In genomic region chrX:153771261-153771681, GRCh38 we compare ENCODE assay signal across 26 cellular contexts. TPM values are rescaled to one million over a fixed set of nuclear protein-coding genes. Genes with fewer than 3 reads are reported as not detected.
DNase-seq lines count a peak whose midpoint lies in the region; ATAC-seq, FAIRE-seq and TF ChIP-seq lines count a peak whose summit lies in the region.
"Had no signal": no experiment of that assay in that cellular context is flagged by ENCODE, and none has a peak within 500 bp of the region (broad histone marks: within the 10 kb centered on the region; RNA-seq: fewer than 3 reads in every experiment).

No MANE protein-coding gene starts in this region.

- WGBS in prostate gland = 79% methylated on average over 8 of the region's 14 CpGs

- no peaks in the 10 kb centered on the region for H3K36me3 Mint-ChIP-seq in HFFc6 (ENCODE audit: low read depth)
- H3K36me3 Mint-ChIP-seq in activated CD4-positive, alpha-beta T cell treated with anti-CD3 and anti-CD28 coated beads, Interleukin-2, amount 10 ng/mL, durations not matched to agents 7 days and 5 days (ENCODE audit: low read depth) = no peaks in the 10 kb centered on the region

- no peaks in the 10 kb centered on the region for H3K36me3 ChIP-seq in prostate gland
- H3K36me3 ChIP-seq: MG63, SJCRH30 had no signal

- no peak for ATAC-seq in sciatic nerve
- ATAC-seq: GM12878 had no signal

- H3K4me3 Mint-ChIP-seq in HFFc6 = no peak overlapping the region
- no peak overlapping the region for H3K4me3 Mint-ChIP-seq in activated CD4-positive, alpha-beta T cell treated with anti-CD3 and anti-CD28 coated beads, Interleukin-2, amount 10 ng/mL, durations not matched to agents 7 days and 5 days
- H3K4me3 Mint-ChIP-seq: CD4-positive, alpha-beta T cell had no signal

- H3K27ac Mint-ChIP-seq in HFFc6 = no peak overlapping the region
- H3K27ac Mint-ChIP-seq in activated CD4-positive, alpha-beta T cell treated with anti-CD3 and anti-CD28 coated beads, Interleukin-2, amount 10 ng/mL, durations not matched to agents 7 days and 5 days = no peak overlapping the region
- H3K27ac Mint-ChIP-seq: CD4-positive, alpha-beta T cell had no signal

- no peaks in the 10 kb centered on the region for H3K4me1 ChIP-seq in prostate gland (replicated peaks)
- H3K4me1 ChIP-seq: Caco-2 had no signal

- intact Hi-C loops in sciatic nerve (cut with DNase I) = no loop called here
- intact Hi-C loops in prostate gland (cut with DNase I) = no loop called here

- H3K27me3 Mint-ChIP-seq in HFFc6 (ENCODE audit: insufficient read depth) = no peaks in the 10 kb centered on the region
- H3K27me3 Mint-ChIP-seq in activated CD4-positive, alpha-beta T cell treated with anti-CD3 and anti-CD28 coated beads, Interleukin-2, amount 10 ng/mL, durations not matched to agents 7 days and 5 days = no peaks in the 10 kb centered on the region
- H3K27me3 Mint-ChIP-seq: CD4-positive, alpha-beta T cell had no signal

- CTCF ChIA-PET in activated CD4-positive, alpha-beta T cell treated with anti-CD3 and anti-CD28 coated beads, Interleukin-2, amount 10 ng/mL, durations not matched to agents 7 days and 5 days (lab: Charles Lee) = interaction anchor here (1.4 kb wide), 1 partner anchor 176 kb away, joined by 4 read pairs; no protein-coding TSS in a partner anchor

- no peaks in the 10 kb centered on the region for H3K9me3 ChIP-seq in prostate gland
- H3K9me3 ChIP-seq: A549, Caco-2, MG63, SJCRH30 had no signal

- POLR2A ChIA-PET in activated CD4-positive, alpha-beta T cell treated with anti-CD3 and anti-CD28 coated beads, Interleukin-2, amount 10 ng/mL, durations not matched to agents 7 days and 5 days (lab: Charles Lee) = no interaction called here

- H3K27me3 ChIP-seq in prostate gland (replicated peaks; ENCODE audit: insufficient read depth) = no peaks in the 10 kb centered on the region
- H3K27me3 ChIP-seq: MG63, SJCRH30 had no signal

- H3K27ac ChIP-seq in coronary artery (no peak overlapping the region), prostate gland (no peak overlapping the region)
- H3K27ac ChIP-seq: A549, HL-60, PC-9, SJCRH30 had no signal

- H3K4me1 Mint-ChIP-seq in HFFc6 (ENCODE audit: low read depth) = peaks cover 6% of the 10 kb centered on the region; the same call in 1 of the 2 replicates
- peaks cover 4% of the 10 kb centered on the region for H3K4me1 Mint-ChIP-seq in activated CD4-positive, alpha-beta T cell treated with anti-CD3 and anti-CD28 coated beads, Interleukin-2, amount 10 ng/mL, durations not matched to agents 7 days and 5 days

- TF ChIP-seq POLR2A in GM12891 (IDR thresholded peaks at IDR 0.05; ENCODE audit: low read depth, low read length) (no peak), prostate gland (IDR thresholded peaks at IDR 0.05) (no peak)

- no peaks in the 10 kb centered on the region for H3K9me3 Mint-ChIP-seq in HFFc6
- H3K9me3 Mint-ChIP-seq in activated CD4-positive, alpha-beta T cell treated with anti-CD3 and anti-CD28 coated beads, Interleukin-2, amount 10 ng/mL, durations not matched to agents 7 days and 5 days = no peaks in the 10 kb centered on the region
- H3K9me3 Mint-ChIP-seq: CD4-positive, alpha-beta T cell had no signal

- FAIRE-seq in GM12891 (lab: Jason Lieb, UNC) = no peak
- FAIRE-seq: A549, GM12878, GM18507, H54, HTR-8/SVneo had no signal

- TF ChIP-seq CTCF in coronary artery (IDR thresholded peaks at IDR 0.05) (no peak), HFFc6 (IDR thresholded peaks at IDR 0.05) (no peak), prostate gland (IDR thresholded peaks at IDR 0.05) (no peak)

- DNase-seq in activated gamma-delta T cell treated with Interleukin-2 at 50 U/mL for 16 hours = peak; percentile 3
- no peak for DNase-seq in activated gamma-delta T cell (lab: John Stamatoyannopoulos, UW)
- DNase-seq in GM12891 (ENCODE audit: insufficient read length, low spot score) = peak; percentile 11
- peak; percentile 49 for DNase-seq in coronary artery (ENCODE audit: low spot score)
- DNase-seq in sciatic nerve (ENCODE audit: low spot score) = peak; percentile 59
- no peak for DNase-seq in HFFc6
- DNase-seq in prostate gland (ENCODE audit: low spot score) = no peak
- no peak for DNase-seq in activated CD4-positive, alpha-beta T cell treated with anti-CD3 and anti-CD28 coated beads, Interleukin-2, amount 10 ng/mL, durations not matched to agents 7 days and 5 days
- DNase-seq: DMS153, GDM1, Kasumi-1, MG63, NCI-H1048, NCI-H1436, NCI-H2029, NCI-H526, PC-9, SJCRH30 had no signal

- H3K4me3 ChIP-seq in coronary artery (no peak overlapping the region), prostate gland (no peak overlapping the region)
- H3K4me3 ChIP-seq: A549, GM12878, MG63, PC-9, SJCRH30 had no signal

TF ChIP-seq in GM12891, 5 proteins besides CTCF, POLR2A, EP300 and RAD21:
- no peak for TF ChIP-seq POLR2AphosphoS5 (IDR thresholded peaks at IDR 0.05; ENCODE audit: low read depth, low read length)
- TF ChIP-seq POU2F2 (IDR thresholded peaks at IDR 0.05; ENCODE audit: low read depth, low read length) = no peak
- TF ChIP-seq PAX5 (IDR thresholded peaks at IDR 0.05; ENCODE audit: insufficient read depth, low read length, severe bottlenecking) = no peak
- TF ChIP-seq TAF1 (IDR thresholded peaks at IDR 0.05; ENCODE audit: low read depth, low read length) = no peak
- TF ChIP-seq SPI1 (IDR thresholded peaks at IDR 0.05; ENCODE audit: low read depth, low read length) = no peak
TF ChIP-seq in GM12891: peak in this region for 0.

RNA-seq across cellular contexts. Expression of gene PLXNB3, which starts 7.2 kb away (rescaled TPM):
- 0.03 TPM for polyA plus RNA-seq in GM12891 (2012; ENCODE audit: low read depth, missing spikeins)
- total RNA-seq in sciatic nerve = 73.1 TPM
- total RNA-seq in HFFc6 (2021; fragmentation: NEBNext Ultra II Directional; extraction: Animal tissue kit (Norgen Biotek cat#: 25700)) = 10 to 100 TPM; 13.2 to 33.4 (median 15.8) TPM
- 10 to 100 TPM; 20.9 to 52.7 TPM for total RNA-seq in prostate gland
- total RNA-seq in activated CD4-positive, alpha-beta T cell treated with anti-CD3 and anti-CD28 coated beads, Interleukin-2, amount 10 ng/mL, durations not matched to agents 7 days and 5 days = under 1 TPM; 0.23 to 0.35 TPM
- total RNA-seq: CD4-positive, alpha-beta T cell had no signal

RNA-seq across cellular contexts. Expression of gene SRPK3, which starts 9.6 kb away (rescaled TPM):
- 0.13 TPM for polyA plus RNA-seq in GM12891 (2012; ENCODE audit: low read depth, missing spikeins)
- total RNA-seq in sciatic nerve (1.1 TPM), prostate gland (1 to 10 TPM; 1.4 to 2.7 TPM)
- under 1 TPM; 0.14 to 0.51 (median 0.27) TPM for total RNA-seq in HFFc6 (2021; fragmentation: NEBNext Ultra II Directional; extraction: Animal tissue kit (Norgen Biotek cat#: 25700))
- not detected for total RNA-seq in activated CD4-positive, alpha-beta T cell treated with anti-CD3 and anti-CD28 coated beads, Interleukin-2, amount 10 ng/mL, durations not matched to agents 7 days and 5 days
- total RNA-seq: Caco-2; CD4-positive, alpha-beta T cell; GM12878 had no signal

RNA-seq across cellular contexts. Expression of gene IDH3G, which starts 22.9 kb away (rescaled TPM):
- polyA plus RNA-seq in GM12891 (2012; ENCODE audit: low read depth, missing spikeins) = 59.6 TPM
- total RNA-seq in sciatic nerve (39.9 TPM), prostate gland (100 to 1,000 TPM; 106 to 122 TPM)
- 10 to 100 TPM; 60.2 to 67.1 (median 62.8) TPM for total RNA-seq in HFFc6 (2021; fragmentation: NEBNext Ultra II Directional; extraction: Animal tissue kit (Norgen Biotek cat#: 25700))
- 10 to 100 TPM; 60.1 to 64.8 TPM for total RNA-seq in activated CD4-positive, alpha-beta T cell treated with anti-CD3 and anti-CD28 coated beads, Interleukin-2, amount 10 ng/mL, durations not matched to agents 7 days and 5 days

RNA-seq across cellular contexts. Expression of gene SSR4, which starts 23.2 kb away (rescaled TPM):
- 338 TPM for polyA plus RNA-seq in GM12891 (2012; ENCODE audit: low read depth, missing spikeins)
- total RNA-seq in sciatic nerve (110 TPM), prostate gland (100 to 1,000 TPM; 288 to 623 TPM)
- total RNA-seq in HFFc6 (2021; fragmentation: NEBNext Ultra II Directional; extraction: Animal tissue kit (Norgen Biotek cat#: 25700)) = 100 to 1,000 TPM; 171 to 247 (median 182) TPM
- total RNA-seq in activated CD4-positive, alpha-beta T cell treated with anti-CD3 and anti-CD28 coated beads, Interleukin-2, amount 10 ng/mL, durations not matched to agents 7 days and 5 days = 100 to 1,000 TPM; 193 to 203 TPM

RNA-seq across cellular contexts. Expression of gene ABCD1, which starts 46.6 kb away (rescaled TPM):
- polyA plus RNA-seq in GM12891 (2012; ENCODE audit: low read depth, missing spikeins) = 2.1 TPM
- 10.1 TPM for total RNA-seq in sciatic nerve
- 10 to 100 TPM; 12.9 to 18.9 (median 14.5) TPM for total RNA-seq in HFFc6 (2021; fragmentation: NEBNext Ultra II Directional; extraction: Animal tissue kit (Norgen Biotek cat#: 25700))
- 10 to 100 TPM in 1 of 2 donors, 1 to 10 TPM in 1; 9.7 to 97.8 TPM for total RNA-seq in prostate gland
- 10 to 100 TPM; 15.4 to 16.0 TPM for total RNA-seq in activated CD4-positive, alpha-beta T cell treated with anti-CD3 and anti-CD28 coated beads, Interleukin-2, amount 10 ng/mL, durations not matched to agents 7 days and 5 days

Comparison
In these comparisons a context has a peak if more than half of its experiments do, and no peak if none do; other contexts are left out.
1. DNase-seq: peak in activated gamma-delta T cell treated with Interleukin-2 at 50 U/mL for 16 hours (single experiment), GM12891 (single experiment), coronary artery (single experiment) and sciatic nerve (single experiment); none in activated gamma-delta T cell (single experiment), HFFc6 (single experiment), prostate gland (single experiment) and activated CD4-positive, alpha-beta T cell treated with anti-CD3 and anti-CD28 coated beads, Interleukin-2, amount 10 ng/mL, durations not matched to agents 7 days and 5 days (single experiment).
2. RNA of gene PLXNB3, which starts 7.2 kb away (total RNA-seq): 73.1 TPM in sciatic nerve (single experiment), 20.9 to 52.7 TPM in prostate gland and 13.2 to 33.4 TPM in HFFc6; 0.23 to 0.35 TPM in activated CD4-positive, alpha-beta T cell treated with anti-CD3 and anti-CD28 coated beads, Interleukin-2, amount 10 ng/mL, durations not matched to agents 7 days and 5 days; every median in the first group is over 10 times any median in the second.